In genomic region chr11:47395225-47396048, GRCh38 we compare ENCODE assay signal across 9 cellular contexts. TPM values are rescaled to one million over a fixed set of nuclear protein-coding genes. Genes with fewer than 3 reads are reported as not detected.
DNase-seq lines count a peak whose midpoint lies in the region; ATAC-seq lines count a peak whose summit lies in the region.
"Had no signal": no experiment of that assay in that cellular context is flagged by ENCODE, and none has a peak within 500 bp of the region (broad histone marks: within the 10 kb centered on the region; RNA-seq: fewer than 3 reads in every experiment).

No MANE protein-coding gene starts in this region.

- no CpG with 5 or more reads among the region's 25 CpGs for WGBS in mesendoderm (ENCODE audit: extremely low coverage, insufficient coverage, low lambda C conversion rate)

- H3K27ac Mint-ChIP-seq in T-cell: peak overlapping the region; percentile 96 to 97

- no peaks in the 10 kb centered on the region for H3K9me3 Mint-ChIP-seq in T-cell

- no peaks in the 10 kb centered on the region for H3K36me3 Mint-ChIP-seq in T-cell

- no peaks in the 10 kb centered on the region for H3K36me3 ChIP-seq in mesendoderm (ENCODE audit: control insufficient read depth, insufficient read depth, low read length)

- H3K4me3 ChIP-seq in mesendoderm (ENCODE audit: low read length): no peak overlapping the region

- H3K79me1 ChIP-seq in mesendoderm (ENCODE audit: low read length): no peaks in the 10 kb centered on the region

- no peaks in the 10 kb centered on the region for H3K79me2 ChIP-seq in mesendoderm (ENCODE audit: control insufficient read depth, insufficient read depth, low read length)

- no peak overlapping the region for H4K5ac ChIP-seq in mesendoderm (ENCODE audit: low read length)

- no peak for ATAC-seq in T-cell (replicated peaks in 1 of 4)
- no peak for ATAC-seq in GM19397 (IDR thresholded peaks at IDR 0.05; ENCODE audit: unreplicated experiment)

- H3K4me2 ChIP-seq in mesendoderm (ENCODE audit: low read length): no peak overlapping the region

- peaks cover 40 to 59% (median 48%) of the 10 kb centered on the region in 3 donors for H3K4me1 Mint-ChIP-seq in T-cell

- peak overlapping the region in 2 of 3 donors; percentile 59 to 67 for H3K4me3 Mint-ChIP-seq in T-cell

- CTCF ChIA-PET in T-cell (lab: Charles Lee): no interaction called here

- H3K27me3 ChIP-seq in mesendoderm (ENCODE audit: insufficient read depth, low read length, poor library complexity): no peaks in the 10 kb centered on the region

- H2AK5ac ChIP-seq in mesendoderm (ENCODE audit: low read length): no peak overlapping the region

- no peak overlapping the region for H3K4ac ChIP-seq in mesendoderm (ENCODE audit: low read depth, low read length)

- H3K27me3 Mint-ChIP-seq in T-cell: no peaks in the 10 kb centered on the region

- no peak overlapping the region for H2BK15ac ChIP-seq in mesendoderm (replicated peaks; ENCODE audit: low read depth)

- no peak overlapping the region for H2BK120ac ChIP-seq in mesendoderm (ENCODE audit: low read depth, low read length)

- H4K8ac ChIP-seq in mesendoderm (ENCODE audit: low read depth, low read length): no peak overlapping the region

- peak overlapping the region; percentile 34 for H3K56ac ChIP-seq in mesendoderm (ENCODE audit: low read length)

- peaks cover 9% of the 10 kb centered on the region for H3K4me1 ChIP-seq in mesendoderm (ENCODE audit: control insufficient read depth, low read depth, low read length)

- no peak overlapping the region for H3K18ac ChIP-seq in mesendoderm (ENCODE audit: low read length)

- DNase-seq in CD1c-positive myeloid dendritic cell (ENCODE audit: extremely low spot score): peak; percentile 53
- DNase-seq in T-cell: no peak
- DNase-seq in mesendoderm: no peak
- DNase-seq in NCI-H82 (lab: John Stamatoyannopoulos, UW): no peak
- no peak for DNase-seq in DMS153 treated with DMSO at 0.1 percent for 48 hours (lab: John Stamatoyannopoulos, UW; ENCODE audit: unreplicated experiment)
- DNase-seq: DMS53, kidney glomerular epithelial cell, NCI-H774 had no signal

- no peak overlapping the region for H2BK5ac ChIP-seq in mesendoderm (ENCODE audit: low read length)

- POLR2A ChIA-PET in T-cell (lab: Charles Lee): no interaction called here

- H3K23ac ChIP-seq in mesendoderm (ENCODE audit: low read length): no peak overlapping the region

- no peak overlapping the region for H3K27ac ChIP-seq in mesendoderm (ENCODE audit: low read depth, low read length)

- H3K9ac ChIP-seq in mesendoderm (ENCODE audit: low read length): no peak overlapping the region

RNA-seq across cellular contexts. Expression of gene SLC39A13, which starts 13.0 kb away (rescaled TPM):
- total RNA-seq in T-cell: 10 to 100 TPM; 45.6 to 67.0 (median 65.2) TPM
- 10.9 TPM for polyA plus RNA-seq in mesendoderm (2013, experiment 1 of 2)
- polyA plus RNA-seq in mesendoderm (2013, experiment 2 of 2): 11.3 TPM

RNA-seq across cellular contexts. Expression of gene SPI1, which starts 17.1 kb away (rescaled TPM):
- total RNA-seq in T-cell: 1 to 10 TPM; 1.8 to 5.8 (median 2.1) TPM
- 0.70 TPM for polyA plus RNA-seq in mesendoderm (2013, experiment 1 of 2)
- polyA plus RNA-seq in mesendoderm (2013, experiment 2 of 2): 0.63 TPM

RNA-seq across cellular contexts. Expression of gene PSMC3, which starts 30.8 kb away (rescaled TPM):
- 10 to 100 TPM; 48.6 to 64.4 (median 55.0) TPM for total RNA-seq in T-cell
- polyA plus RNA-seq in mesendoderm (2013, experiment 1 of 2): 136 TPM
- 143 TPM for polyA plus RNA-seq in mesendoderm (2013, experiment 2 of 2)

RNA-seq across cellular contexts. Expression of gene MYBPC3, which starts 42.9 kb away (rescaled TPM):
- total RNA-seq in T-cell: not detected
- polyA plus RNA-seq in mesendoderm (2013, experiment 1 of 2): not detected
- not detected for polyA plus RNA-seq in mesendoderm (2013, experiment 2 of 2)

RNA-seq across cellular contexts. Expression of gene RAPSN, which starts 53.5 kb away (rescaled TPM):
- total RNA-seq in T-cell: 1 to 10 TPM; 1.1 to 3.4 (median 1.4) TPM
- polyA plus RNA-seq in mesendoderm (2013, experiment 1 of 2): 0.14 TPM
- polyA plus RNA-seq in mesendoderm (2013, experiment 2 of 2): 0.28 TPM
